ENCODE assay signal across 9 cellular contexts in genomic region chr22:31616315-31616980, GRCh38.
DNase-seq lines count a peak whose midpoint lies in the region; ATAC-seq lines count a peak whose summit lies in the region.
"Had no signal": no experiment of that assay in that cellular context is flagged by ENCODE, and none has a peak within 500 bp of the region (broad histone marks: within the 10 kb centered on the region; RNA-seq: fewer than 3 reads in every experiment).

No MANE protein-coding gene starts in this region.

- peaks cover 7% of the 10 kb centered on the region for H3K4me1 ChIP-seq in stomach smooth muscle (ENCODE audit: control insufficient read depth, insufficient read depth, low read length)

- H3K36me3 Mint-ChIP-seq in central memory CD8-positive, alpha-beta T cell (ENCODE audit: insufficient read depth) = peaks cover 57% of the 10 kb centered on the region

- peak overlapping the region; percentile 90 for H3K27ac Mint-ChIP-seq in central memory CD8-positive, alpha-beta T cell (ENCODE audit: low read depth)

- DNase-seq in activated T-cell treated with anti-CD3 and anti-CD28 coated beads for 48 hours (ENCODE audit: low read depth) = peak; percentile 34
- no peak for DNase-seq in activated T-cell treated with anti-CD3 and anti-CD28 coated beads, Interleukin-2, amount 50 U/mL, for 1 hour
- no peak for DNase-seq in central memory CD8-positive, alpha-beta T cell (ENCODE audit: low spot score in 2 of 2)
- DNase-seq in NCI-H345 (lab: John Stamatoyannopoulos, UW) = no peak
- DNase-seq in hepatic stellate cell (ENCODE audit: low spot score) = no peak
- DNase-seq in NCI-H128 (lab: John Stamatoyannopoulos, UW; ENCODE audit: unreplicated experiment) = no peak
- DNase-seq: BE2C had no signal

- H3K27ac ChIP-seq in stomach smooth muscle (ENCODE audit: low read length) = peak overlapping the region; percentile 1

- no peaks in the 10 kb centered on the region for H3K27me3 ChIP-seq in stomach smooth muscle (ENCODE audit: control insufficient read depth in 1 of 2, insufficient read depth in 2 of 2, low read length in 2 of 2)
- H3K27me3 ChIP-seq: BE2C had no signal

- ATAC-seq in HG03460 (IDR thresholded peaks at IDR 0.05; ENCODE audit: unreplicated experiment) = peak; percentile 65
- no peak for ATAC-seq in central memory CD8-positive, alpha-beta T cell (replicated peaks; ENCODE audit: extremely low read depth, poor library complexity, severe bottlenecking)

- H3K9me3 ChIP-seq in stomach smooth muscle (ENCODE audit: control insufficient read depth in 2 of 2, low read length in 2 of 2) = no peaks in the 10 kb centered on the region
- H3K9me3 ChIP-seq: BE2C had no signal

- H3K9me3 Mint-ChIP-seq in central memory CD8-positive, alpha-beta T cell = no peaks in the 10 kb centered on the region

- no peaks in the 10 kb centered on the region for H3K27me3 Mint-ChIP-seq in central memory CD8-positive, alpha-beta T cell

- H3K4me3 ChIP-seq in stomach smooth muscle (ENCODE audit: low read length in 2 of 2) = no peak overlapping the region

- no peak overlapping the region for H3K4me3 Mint-ChIP-seq in central memory CD8-positive, alpha-beta T cell

- no peak overlapping the region for H3K9ac ChIP-seq in stomach smooth muscle (ENCODE audit: low read length in 2 of 2)

- H3K4me1 Mint-ChIP-seq in central memory CD8-positive, alpha-beta T cell = peaks cover 21% of the 10 kb centered on the region

- peaks cover 24 to 29% of the 10 kb centered on the region in 2 donors for H3K36me3 ChIP-seq in stomach smooth muscle (ENCODE audit: control insufficient read depth in 2 of 2, insufficient read depth in 2 of 2, low read length in 2 of 2)
